Comparison of ENCODE assay signal across 23 cellular contexts in the genomic region with DNA sequence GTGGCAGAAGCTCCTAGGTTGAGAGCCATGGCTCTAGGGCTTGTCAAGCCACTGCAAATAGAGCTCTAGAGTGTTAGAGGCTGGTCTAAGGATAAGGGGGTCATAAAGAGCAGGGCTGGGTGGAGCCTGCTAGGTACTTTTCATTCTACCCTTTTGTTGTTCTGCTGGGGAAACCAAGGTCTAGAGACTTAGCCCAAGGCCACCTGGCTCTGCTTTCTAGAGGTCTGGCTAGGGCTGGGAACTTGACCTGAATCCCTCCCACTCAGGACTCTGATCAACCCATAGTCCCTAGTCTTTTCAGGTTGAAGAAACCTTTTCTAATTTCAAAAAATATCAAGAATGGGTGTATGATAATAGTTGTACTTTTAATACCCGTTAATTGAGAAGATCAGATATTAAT. TPM values are rescaled to one million over a fixed set of nuclear protein-coding genes. Genes with fewer than 3 reads are reported as not detected.
A peak's percentile ranks its signal among the peaks of the same experiment; 100 is the strongest.
DNase-seq lines count a peak whose midpoint lies in the region; ATAC-seq, FAIRE-seq and TF ChIP-seq lines count a peak whose summit lies in the region.
"Had no signal": no experiment of that assay in that cellular context is flagged by ENCODE, and none has a peak within 500 bp of the region (broad histone marks: within the 10 kb centered on the region; RNA-seq: fewer than 3 reads in every experiment).

No MANE protein-coding gene starts in this region.

- H3K36me3 Mint-ChIP-seq in endodermal cell (ENCODE audit: low read depth) = peaks cover 7% of the 10 kb centered on the region
- peaks cover 8% of the 10 kb centered on the region for H3K36me3 Mint-ChIP-seq in CD4-positive, alpha-beta T cell (ENCODE audit: low read depth)
- H3K36me3 Mint-ChIP-seq: IgD-negative memory B cell had no signal

- no peaks in the 10 kb centered on the region for H3K9me3 Mint-ChIP-seq in endodermal cell
- H3K9me3 Mint-ChIP-seq in CD4-positive, alpha-beta T cell = no peaks in the 10 kb centered on the region
- H3K9me3 Mint-ChIP-seq: HFFc6, IgD-negative memory B cell had no signal

- TF ChIP-seq EP300 in HepG2 (IDR thresholded peaks at IDR 0.05; ENCODE audit: low read depth in 2 of 2, low read length in 2 of 2) (no peak), HepG2 (CRISPR knock-in tag; IDR thresholded peaks at IDR 0.05; ENCODE audit: borderline replicate concordance) (no peak)

- no peak for FAIRE-seq in HepG2 (lab: Jason Lieb, UNC)
- no peak for FAIRE-seq in GM12892 (lab: Jason Lieb, UNC)
- FAIRE-seq: G401.6, RCC 7860 had no signal

- no peaks in the 10 kb centered on the region for H3K27me3 ChIP-seq in HepG2 (ENCODE audit: control insufficient read depth in 1 of 2, insufficient read depth in 2 of 2, low read length in 2 of 2)
- H3K27me3 ChIP-seq in right lobe of liver = no peaks in the 10 kb centered on the region
- H3K27me3 ChIP-seq in endodermal cell (ENCODE audit: control insufficient read depth, insufficient read depth, low read length, poor library complexity, severe bottlenecking) = no peaks in the 10 kb centered on the region
- no peaks in the 10 kb centered on the region for H3K27me3 ChIP-seq in prostate gland (replicated peaks; ENCODE audit: insufficient read depth)
- H3K27me3 ChIP-seq in CD4-positive, alpha-beta T cell (ENCODE audit: control insufficient read depth, insufficient read depth, low read length) = no peaks in the 10 kb centered on the region
- H3K27me3 ChIP-seq: MG63 had no signal

- H3K9me3 ChIP-seq in HepG2 (ENCODE audit: low read length) = no peaks in the 10 kb centered on the region
- H3K9me3 ChIP-seq in right lobe of liver = no peaks in the 10 kb centered on the region
- no peaks in the 10 kb centered on the region for H3K9me3 ChIP-seq in endodermal cell (ENCODE audit: control insufficient read depth, low read length)
- H3K9me3 ChIP-seq in prostate gland = no peaks in the 10 kb centered on the region
- no peaks in the 10 kb centered on the region for H3K9me3 ChIP-seq in CD4-positive, alpha-beta T cell (ENCODE audit: control insufficient read depth, low read length)
- H3K9me3 ChIP-seq: MG63 had no signal

- no peak overlapping the region for H2AFZ ChIP-seq in HepG2 (ENCODE audit: low read length)

- TF ChIP-seq CTCF in HepG2 (CRISPR knock-in tag; IDR thresholded peaks at IDR 0.05) (no peak), right lobe of liver (IDR thresholded peaks at IDR 0.05) (no peak), endodermal cell (conservative IDR thresholded peaks at IDR 0.05) (no peak), prostate gland (IDR thresholded peaks at IDR 0.05) (no peak)
- TF ChIP-seq CTCF in CD4-positive, alpha-beta T cell (IDR thresholded peaks at IDR 0.05) = no peak

- 78% methylated on average over 1 of the region's 1 CpG for WGBS in HepG2 (ENCODE audit: low lambda C conversion rate)
- 100% methylated on average over 1 of the region's 1 CpG for WGBS in right lobe of liver (ENCODE audit: insufficient coverage, low coverage, low lambda C conversion rate, missing lambda C conversion rate)
- no CpG with 5 or more reads among the region's 1 CpG for WGBS in endodermal cell (ENCODE audit: insufficient coverage in 1 of 2, insufficient read length in 1 of 2), 2 experiments
- WGBS in prostate gland = 98% methylated on average over 1 of the region's 1 CpG

- intact Hi-C loops in HepG2 (cut with micrococcal nuclease; ENCODE audit: unreplicated experiment) = loop anchor here (1.0 to 10.0 kb wide), 2 partner anchors 14 to 80 kb away; a partner anchor contains a TSS
- intact Hi-C loops in right lobe of liver (cut with DNase I) = no loop called here
- intact Hi-C loops in prostate gland (cut with DNase I) = no loop called here
- intact Hi-C loops in CD4-positive, alpha-beta T cell (cut with DNase I, micrococcal nuclease) = no loop called here

- H3K27ac Mint-ChIP-seq in endodermal cell = peak overlapping the region; percentile 90
- H3K27ac Mint-ChIP-seq in CD4-positive, alpha-beta T cell = no peak overlapping the region
- H3K27ac Mint-ChIP-seq: HFFc6 had no signal

- peaks cover 37% of the 10 kb centered on the region for H4K20me1 ChIP-seq in HepG2 (ENCODE audit: insufficient read depth, low read length)

- TF ChIP-seq RAD21 in HepG2 (CRISPR knock-in tag; IDR thresholded peaks at IDR 0.05) = no peak

- H3K36me3 ChIP-seq in HepG2 (replicated peaks in 1 of 2; ENCODE audit: control insufficient read depth in 1 of 2, insufficient read depth in 2 of 2, low read length in 2 of 2) (peaks cover 2 to 3% of the 10 kb centered on the region in 2 experiments; a peak in 1 of 5 replicates), right lobe of liver (no peaks in the 10 kb centered on the region), endodermal cell (ENCODE audit: control insufficient read depth, insufficient read depth, low read length) (peaks cover 3% of the 10 kb centered on the region), prostate gland (no peaks in the 10 kb centered on the region)
- H3K36me3 ChIP-seq: MG63 had no signal

- in situ Hi-C loops in HepG2 (cut with HindIII; ENCODE audit: extremely low pct_ligation_motif_present, low pct_unique_long_range_greater_than_20kb) = no loop called here

- CTCF ChIA-PET in HepG2 (lab: Yijun Ruan, JAX; ENCODE audit: low intra/inter-chr PET ratio, low total read pairs) = no interaction called here
- CTCF ChIA-PET in CD4-positive, alpha-beta T cell (lab: Charles Lee) = interaction anchor here (0.8 kb wide), 1 partner anchor 15 kb away, joined by 6 read pairs; no protein-coding TSS in a partner anchor

- BruUV-seq in HepG2 (replicated peaks; lab: Mats Ljungman, UMichigan) = no TSS peak

- peak overlapping the region; percentile 49 for H3K27ac ChIP-seq in HepG2 (ENCODE audit: extremely low read length, insufficient read depth, low read length)
- H3K27ac ChIP-seq in right lobe of liver = no peak overlapping the region
- no peak overlapping the region for H3K27ac ChIP-seq in endodermal cell (ENCODE audit: low read depth, low read length)
- peak overlapping the region; percentile 20 to 86 for H3K27ac ChIP-seq in prostate gland
- H3K27ac ChIP-seq in CD4-positive, alpha-beta T cell (ENCODE audit: low read depth, low read length) = no peak overlapping the region
- H3K27ac ChIP-seq: HL-60 had no signal

- H3K4me3 Mint-ChIP-seq in endodermal cell = peak overlapping the region; percentile 6
- H3K4me3 Mint-ChIP-seq in CD4-positive, alpha-beta T cell = no peak overlapping the region
- H3K4me3 Mint-ChIP-seq: B cell, HFFc6 had no signal

- POLR2A ChIA-PET in HepG2 (lab: Yijun Ruan, JAX) = interaction anchor here (1.1 to 7.1 kb wide), 6 partner anchors 10 to 168 kb away, joined by 3 to 140 read pairs (median 6); a partner anchor contains a TSS
- POLR2A ChIA-PET in CD4-positive, alpha-beta T cell (lab: Charles Lee) = interaction anchor here (0.6 kb wide), 1 partner anchor 12 kb away, joined by 6 read pairs; no protein-coding TSS in a partner anchor

- no peak for DNase-seq in HepG2 (ENCODE audit: low spot score)
- DNase-seq in right lobe of liver = no peak
- DNase-seq in endodermal cell = no peak
- no peak for DNase-seq in prostate gland (ENCODE audit: low spot score)
- no peak for DNase-seq in NCI-H69 (lab: John Stamatoyannopoulos, UW)
- DNase-seq in GM12892 (ENCODE audit: insufficient read length) = no peak
- DNase-seq in CD4-positive, alpha-beta T cell = no peak
- DNase-seq: COR-L47, H7, HFFc6, Kasumi-1, MG63, NCI-H1092 treated with DMSO at 0.1 percent for 48 hours, NCI-H1694, NCI-H2081 treated with DMSO at 0.1 percent for 48 hours, NCI-H446 treated with DMSO at 0.1 percent for 48 hours had no signal

- TF ChIP-seq POLR2A in HepG2 (IDR thresholded peaks at IDR 0.05; ENCODE audit: insufficient read depth in 1 of 2, low read depth in 2 of 2, low read length in 2 of 2) (no peak), right lobe of liver (IDR thresholded peaks at IDR 0.05) (no peak), prostate gland (IDR thresholded peaks at IDR 0.05) (no peak), GM12892 (IDR thresholded peaks at IDR 0.05; ENCODE audit: low read depth, low read length) (no peak)

- H3K27me3 Mint-ChIP-seq in endodermal cell (ENCODE audit: insufficient read depth) = no peaks in the 10 kb centered on the region
- no peaks in the 10 kb centered on the region for H3K27me3 Mint-ChIP-seq in CD4-positive, alpha-beta T cell
- H3K27me3 Mint-ChIP-seq: B cell, IgD-negative memory B cell had no signal

- H3K4me3 ChIP-seq in HepG2 (replicated peaks in 1 of 3; ENCODE audit: insufficient read depth in 1 of 3, low read depth in 2 of 3, low read length in 3 of 3) (no peak overlapping the region), right lobe of liver (no peak overlapping the region), endodermal cell (ENCODE audit: low read length) (peak overlapping the region; percentile 2), prostate gland (no peak overlapping the region)
- H3K4me3 ChIP-seq: MG63 had no signal

- no peak for ATAC-seq in HepG2
- no peak for ATAC-seq in right lobe of liver
- ATAC-seq in SK-N-SH treated with all-trans-retinoic acid at 6 μM for 48 hours = no peak
- no peak for ATAC-seq in CD4-positive, alpha-beta T cell (ENCODE audit: poor library complexity)
- ATAC-seq: Right ventricle myocardium inferior had no signal

- H3K79me2 ChIP-seq in HepG2 (ENCODE audit: insufficient read depth, low read length) = peaks cover 72% of the 10 kb centered on the region

- H3K9ac ChIP-seq in HepG2 (ENCODE audit: insufficient read depth, low read depth, low read length) (no peak overlapping the region), endodermal cell (ENCODE audit: extremely low read depth, low read length, poor library complexity, severe bottlenecking) (no peak overlapping the region)

- H3K4me2 ChIP-seq in HepG2 (ENCODE audit: low read depth, low read length) = peak overlapping the region; percentile 54

- H3K4me1 Mint-ChIP-seq in endodermal cell = peaks cover 68% of the 10 kb centered on the region
- peaks cover 74% of the 10 kb centered on the region for H3K4me1 Mint-ChIP-seq in CD4-positive, alpha-beta T cell (ENCODE audit: low read depth)

- H3K4me1 ChIP-seq in HepG2 (ENCODE audit: insufficient read depth, low read length) (peaks cover 60% of the 10 kb centered on the region), right lobe of liver (peaks cover 0 to 55% (median 14%) of the 10 kb centered on the region in 4 donors), endodermal cell (ENCODE audit: control insufficient read depth, insufficient read depth, low read length) (peaks cover 38% of the 10 kb centered on the region), prostate gland (replicated peaks) (peaks cover 28% of the 10 kb centered on the region)

RNA-seq across cellular contexts. Expression of a gene that starts 13.7 kb away (rescaled TPM):
- total RNA-seq in HepG2 (2016; rRNA removed; fragmentation: Illumina TruSeq; extraction: Trizol) (40.1 and 55.7 TPM in 2 replicates), right lobe of liver (10 to 100 TPM; 21.0 to 40.8 (median 28.3) TPM), endodermal cell (100 to 1,000 TPM in 1 of 2 donors, 10 to 100 TPM in 1; 81.5 to 116 TPM), prostate gland (10 to 100 TPM; 75.7 to 85.8 TPM)
- total RNA-seq in HepG2 (2016; cell fraction: cytosol; rRNA removed; fragmentation: Illumina TruSeq; extraction: Trizol; ENCODE audit: low read depth) = 21.5 and 22.5 TPM in 2 replicates
- 38.1 and 49.5 TPM in 2 replicates for total RNA-seq in HepG2 (2016; cell fraction: insoluble cytoplasmic fraction; rRNA removed; fragmentation: Illumina TruSeq; extraction: Trizol)
- 48.4 and 51.3 TPM in 2 replicates for total RNA-seq in HepG2 (2016; cell fraction: membrane; rRNA removed; fragmentation: Illumina TruSeq; extraction: Trizol)
- total RNA-seq in HepG2 (2016; cell fraction: nucleus; rRNA removed; fragmentation: Illumina TruSeq; extraction: Trizol) = 20.3 and 20.7 TPM in 2 replicates
- 45.6 and 53.3 TPM in 2 replicates for polyA plus RNA-seq in HepG2 (2011; rRNA removed)
- 41.0 and 57.4 TPM in 2 replicates for polyA plus RNA-seq in HepG2 (2011; cell fraction: cytosol; rRNA removed)
- 16.8 and 22.7 TPM in 2 replicates for polyA plus RNA-seq in HepG2 (2011; cell fraction: nucleus; rRNA removed)
- polyA plus RNA-seq in HepG2 (2012) = 89.7 and 106 TPM in 2 replicates
- polyA plus RNA-seq in HepG2 (2016; cell fraction: cytosol; fragmentation: Illumina TruSeq; extraction: Trizol; ENCODE audit: low read depth) = 70.9 and 93.4 TPM in 2 replicates
- 148 and 160 TPM in 2 replicates for polyA plus RNA-seq in HepG2 (2016; cell fraction: insoluble cytoplasmic fraction; fragmentation: Illumina TruSeq; extraction: Trizol; ENCODE audit: low read depth)
- 107 and 129 TPM in 2 replicates for polyA plus RNA-seq in HepG2 (2016; cell fraction: membrane; fragmentation: Illumina TruSeq; extraction: Trizol; ENCODE audit: low read depth)
- 88.7 and 93.2 TPM in 2 replicates for polyA plus RNA-seq in HepG2 (2016; cell fraction: nucleus; fragmentation: Illumina TruSeq; extraction: Trizol; ENCODE audit: insufficient read depth, low read depth)
- 12.1 and 18.5 TPM in 2 replicates for polyA minus RNA-seq in HepG2 (2011; rRNA and poly(A)+ RNA removed; ENCODE audit: low replicate concordance)
- 23.5 and 28.2 TPM in 2 replicates for polyA minus RNA-seq in HepG2 (2011; cell fraction: cytosol; rRNA and poly(A)+ RNA removed)
- 9.5 and 11.8 TPM in 2 replicates for polyA minus RNA-seq in HepG2 (2011; cell fraction: nucleus; rRNA and poly(A)+ RNA removed)
- polyA plus RNA-seq in endodermal cell (2013, experiment 1 of 2) = 74.7 TPM
- 71.3 TPM for polyA plus RNA-seq in endodermal cell (2013, experiment 2 of 2)
- polyA plus RNA-seq in GM12892 (2012; ENCODE audit: missing spikeins) = 62.7 TPM
- 10 to 100 TPM; 44.2 to 49.3 TPM for total RNA-seq in CD4-positive, alpha-beta T cell

Comparison
In these comparisons a context has a peak if more than half of its experiments do, and no peak if none do; other contexts are left out.
1. H3K27ac ChIP-seq: peak in HepG2 (single experiment) and prostate gland (2 of 2); none in right lobe of liver (0 of 3), endodermal cell (single experiment) and CD4-positive, alpha-beta T cell (single experiment).